In the genomic region with DNA sequence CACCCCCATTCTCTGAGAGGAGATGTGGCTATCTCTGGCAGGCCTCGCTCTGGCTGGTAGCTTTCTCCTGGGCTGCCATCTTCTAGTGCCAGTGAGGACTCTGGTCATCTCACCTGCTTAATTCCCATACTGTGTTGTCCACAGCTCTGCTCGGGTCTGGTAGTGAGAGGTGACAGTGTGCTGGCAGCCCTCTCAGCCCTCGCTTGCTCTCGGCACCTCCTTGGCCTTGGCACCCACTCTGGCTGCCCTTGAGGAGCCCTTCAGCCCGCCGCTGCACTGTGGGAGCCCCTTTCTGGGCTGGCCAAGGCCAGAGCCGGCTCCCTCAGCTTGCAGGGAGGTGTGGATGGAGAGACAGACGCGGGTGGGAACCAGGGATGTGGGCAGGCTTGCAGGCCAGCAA, we compare ENCODE assay signal across 25 cellular contexts. TPM values are rescaled to one million over a fixed set of nuclear protein-coding genes. Genes with fewer than 3 reads are reported as not detected.
DNase-seq lines count a peak whose midpoint lies in the region; ATAC-seq and TF ChIP-seq lines count a peak whose summit lies in the region.
"Had no signal": no experiment of that assay in that cellular context is flagged by ENCODE, and none has a peak within 500 bp of the region (broad histone marks: within the 10 kb centered on the region; RNA-seq: fewer than 3 reads in every experiment).

No MANE protein-coding gene starts in this region.

- H3K36me3 ChIP-seq in WERI-Rb-1 (peaks cover 77% of the 10 kb centered on the region), left ventricle myocardium inferior (peaks cover 58% of the 10 kb centered on the region), skeletal muscle tissue (ENCODE audit: control insufficient read depth in 3 of 3, insufficient read depth in 3 of 3, low read length in 3 of 3) (peaks cover 19 to 39% (median 26%) of the 10 kb centered on the region in 3 donors)
- H3K36me3 ChIP-seq: ovary had no signal

- H3K27me3 ChIP-seq in WERI-Rb-1 (ENCODE audit: insufficient read depth, low read depth, severe bottlenecking) = no peaks in the 10 kb centered on the region
- H3K27me3 ChIP-seq in left ventricle myocardium inferior (ENCODE audit: low read depth) = no peaks in the 10 kb centered on the region
- H3K27me3 ChIP-seq in skeletal muscle tissue (ENCODE audit: control insufficient read depth in 3 of 3, insufficient read depth in 3 of 3, low read length in 3 of 3) = no peaks in the 10 kb centered on the region
- H3K27me3 ChIP-seq: ovary, upper lobe of right lung had no signal

- H3K9ac ChIP-seq in skeletal muscle tissue (ENCODE audit: low read depth in 1 of 3, low read length in 3 of 3) = peak overlapping the region in 2 of 3 donors; percentile 5 to 57

- no peak for TF ChIP-seq CTCF in WERI-Rb-1 (IDR thresholded peaks at IDR 0.05; ENCODE audit: low read depth, low read length)
- no peak for TF ChIP-seq CTCF in chondrocyte (IDR thresholded peaks at IDR 0.05)
- TF ChIP-seq CTCF in left ventricle myocardium inferior (IDR thresholded peaks at IDR 0.05; ENCODE audit: borderline replicate concordance) = no peak

- H3K27ac ChIP-seq in WERI-Rb-1 (peak overlapping the region; percentile 73), left ventricle myocardium inferior (replicated peaks) (peak overlapping the region; percentile 75), skeletal muscle tissue (ENCODE audit: low read depth, low read length) (no peak overlapping the region), substantia nigra (ENCODE audit: low read depth, low read length, poor library complexity, severe bottlenecking) (no peak overlapping the region)
- H3K27ac ChIP-seq: ovary, upper lobe of right lung had no signal

- H3K36me3 Mint-ChIP-seq in chondrocyte (ENCODE audit: low read depth) = peaks cover 25% of the 10 kb centered on the region
- H3K36me3 Mint-ChIP-seq in activated CD4-positive, alpha-beta T cell treated with anti-CD3 and anti-CD28 coated beads for 36 hours (ENCODE audit: low read depth) = peaks cover 68% of the 10 kb centered on the region

- intact Hi-C loops in left ventricle myocardium inferior (cut with micrococcal nuclease) = no loop called here
- intact Hi-C loops in activated CD4-positive, alpha-beta T cell treated with anti-CD3 and anti-CD28 coated beads for 36 hours (cut with DNase I, micrococcal nuclease) = no loop called here

- no peak overlapping the region for H3K4me3 ChIP-seq in WERI-Rb-1 (ENCODE audit: low read depth, low read length)
- peak overlapping the region; percentile 34 for H3K4me3 ChIP-seq in left ventricle myocardium inferior
- peak overlapping the region in 1 of 3 donors; percentile 29 for H3K4me3 ChIP-seq in skeletal muscle tissue (ENCODE audit: low read length in 3 of 3)
- H3K4me3 ChIP-seq: ovary, upper lobe of right lung had no signal

- DNase-seq in WERI-Rb-1 (no peak), chondrocyte (ENCODE audit: low spot score) (peak; percentile 48), left ventricle myocardium inferior (no peak), substantia nigra (lab: John Stamatoyannopoulos, UW) (no peak), NCI-H2081 treated with DMSO at 0.1 percent for 48 hours (lab: John Stamatoyannopoulos, UW) (no peak)
- DNase-seq in activated CD4-positive, alpha-beta T cell treated with anti-CD3 and anti-CD28 coated beads for 36 hours = no peak
- DNase-seq: activated CD8-positive, alpha-beta T cell treated with anti-CD3 and anti-CD28 coated beads, Interleukin-2, amount 10 ng/mL, durations not matched to agents 7 days and 5 days; activated gamma-delta T cell; CD4-positive, CD25-positive, alpha-beta regulatory T cell; DMS 273 treated with DMSO at 0.1 percent for 48 hours; head of caudate nucleus; NCI-H1105; NCI-H2029; NCI-H345; NCI-H774; ovary; T1000; upper lobe of right lung had no signal

- H3K27me3 Mint-ChIP-seq in chondrocyte (ENCODE audit: low read depth) = no peaks in the 10 kb centered on the region
- H3K27me3 Mint-ChIP-seq in activated CD4-positive, alpha-beta T cell treated with anti-CD3 and anti-CD28 coated beads for 36 hours = no peaks in the 10 kb centered on the region
- H3K27me3 Mint-ChIP-seq: CD4-positive, CD25-positive, alpha-beta regulatory T cell; dendritic cell treated with granulocyte-macrophage colony-stimulating factor and Interleukin-4, amounts not matched to agents 40 ng/mL and 50 ng/mL, for 4 days; stimulated activated naive CD8-positive, alpha-beta T cell treated with anti-CD3 and anti-CD28 coated beads, Interleukin-15, Interleukin-2, amounts not matched to agents 100 ng/mL and 50 ng/mL, for 24 hours had no signal

- POLR2A ChIA-PET in activated CD4-positive, alpha-beta T cell treated with anti-CD3 and anti-CD28 coated beads for 36 hours (lab: Charles Lee) = no interaction called here

- no peak for ATAC-seq in GM18519 (IDR thresholded peaks at IDR 0.05; ENCODE audit: low FRiP score, unreplicated experiment)
- no peak for ATAC-seq in activated CD4-positive, alpha-beta T cell treated with anti-CD3 and anti-CD28 coated beads for 36 hours
- ATAC-seq: activated CD4-positive, CD25-positive, alpha-beta regulatory T cell treated with anti-CD3 and anti-CD28 coated beads, Interleukin-2, amount 50 U/mL, for 24 hours had no signal

- H3K27ac Mint-ChIP-seq in chondrocyte (ENCODE audit: unreplicated experiment) = peak overlapping the region; percentile 8
- H3K27ac Mint-ChIP-seq in activated CD4-positive, alpha-beta T cell treated with anti-CD3 and anti-CD28 coated beads for 36 hours = no peak overlapping the region
- H3K27ac Mint-ChIP-seq: activated CD8-positive, alpha-beta T cell treated with anti-CD3 and anti-CD28 coated beads, Interleukin-2, amount 10 ng/mL, durations not matched to agents 7 days and 5 days; dendritic cell treated with granulocyte-macrophage colony-stimulating factor and Interleukin-4, amounts not matched to agents 40 ng/mL and 50 ng/mL, for 4 days had no signal

- no peaks in the 10 kb centered on the region for H3K9me3 ChIP-seq in WERI-Rb-1 (ENCODE audit: severe bottlenecking)
- no peaks in the 10 kb centered on the region for H3K9me3 ChIP-seq in left ventricle myocardium inferior (replicated peaks)
- no peaks in the 10 kb centered on the region for H3K9me3 ChIP-seq in skeletal muscle tissue (ENCODE audit: control insufficient read depth in 3 of 3, low read length in 3 of 3)
- H3K9me3 ChIP-seq: ovary, upper lobe of right lung had no signal

- peaks cover 54% of the 10 kb centered on the region for H3K4me1 Mint-ChIP-seq in chondrocyte (ENCODE audit: low read depth)
- peaks cover 47% of the 10 kb centered on the region for H3K4me1 Mint-ChIP-seq in activated CD4-positive, alpha-beta T cell treated with anti-CD3 and anti-CD28 coated beads for 36 hours

- CTCF ChIA-PET in activated CD4-positive, alpha-beta T cell treated with anti-CD3 and anti-CD28 coated beads for 36 hours (lab: Charles Lee) = interaction anchor here (1.1 kb wide), 1 partner anchor 31 kb away, joined by 3 read pairs; no protein-coding TSS in a partner anchor

- peaks cover 89% of the 10 kb centered on the region for H3K4me1 ChIP-seq in left ventricle myocardium inferior
- peaks cover 14 to 24% (median 23%) of the 10 kb centered on the region in 3 donors for H3K4me1 ChIP-seq in skeletal muscle tissue (ENCODE audit: control insufficient read depth in 3 of 3, insufficient read depth in 3 of 3, low read length in 3 of 3)

- H3K9me3 Mint-ChIP-seq in chondrocyte (ENCODE audit: low read depth) = no peaks in the 10 kb centered on the region
- no peaks in the 10 kb centered on the region for H3K9me3 Mint-ChIP-seq in activated CD4-positive, alpha-beta T cell treated with anti-CD3 and anti-CD28 coated beads for 36 hours (ENCODE audit: low read depth)
- H3K9me3 Mint-ChIP-seq: CD4-positive, CD25-positive, alpha-beta regulatory T cell; nephron; stimulated activated naive CD8-positive, alpha-beta T cell treated with anti-CD3 and anti-CD28 coated beads, Interleukin-15, Interleukin-2, amounts not matched to agents 100 ng/mL and 50 ng/mL, for 24 hours had no signal

- H3K4me3 Mint-ChIP-seq in chondrocyte (ENCODE audit: unreplicated experiment) = no peak overlapping the region
- no peak overlapping the region for H3K4me3 Mint-ChIP-seq in activated CD4-positive, alpha-beta T cell treated with anti-CD3 and anti-CD28 coated beads for 36 hours
- H3K4me3 Mint-ChIP-seq: activated CD8-positive, alpha-beta T cell treated with anti-CD3 and anti-CD28 coated beads, Interleukin-2, amount 10 ng/mL, durations not matched to agents 7 days and 5 days; dendritic cell treated with granulocyte-macrophage colony-stimulating factor and Interleukin-4, amounts not matched to agents 40 ng/mL and 50 ng/mL, for 4 days; nephron; stimulated activated naive CD8-positive, alpha-beta T cell treated with anti-CD3 and anti-CD28 coated beads, Interleukin-15, Interleukin-2, amounts not matched to agents 100 ng/mL and 50 ng/mL, for 24 hours had no signal

RNA-seq across cellular contexts. Expression of gene CPLX1, which starts 52.7 kb away (rescaled TPM):
- total RNA-seq in chondrocyte (not detected in 3 replicates), left ventricle myocardium inferior (4.8 TPM), skeletal muscle tissue (not detected)
- total RNA-seq in activated CD4-positive, alpha-beta T cell treated with anti-CD3 and anti-CD28 coated beads for 36 hours = under 1 TPM; 0.28 to 0.50 TPM
- total RNA-seq: bronchial epithelial cell had no signal

Comparison
In these comparisons a context has a peak if more than half of its experiments do, and no peak if none do; other contexts are left out.
1. H3K27ac ChIP-seq: peak in WERI-Rb-1 (single experiment) and left ventricle myocardium inferior (single experiment); none in skeletal muscle tissue (single experiment) and substantia nigra (single experiment).